13 cellular contexts compared by ENCODE assay signal in the genomic region with DNA sequence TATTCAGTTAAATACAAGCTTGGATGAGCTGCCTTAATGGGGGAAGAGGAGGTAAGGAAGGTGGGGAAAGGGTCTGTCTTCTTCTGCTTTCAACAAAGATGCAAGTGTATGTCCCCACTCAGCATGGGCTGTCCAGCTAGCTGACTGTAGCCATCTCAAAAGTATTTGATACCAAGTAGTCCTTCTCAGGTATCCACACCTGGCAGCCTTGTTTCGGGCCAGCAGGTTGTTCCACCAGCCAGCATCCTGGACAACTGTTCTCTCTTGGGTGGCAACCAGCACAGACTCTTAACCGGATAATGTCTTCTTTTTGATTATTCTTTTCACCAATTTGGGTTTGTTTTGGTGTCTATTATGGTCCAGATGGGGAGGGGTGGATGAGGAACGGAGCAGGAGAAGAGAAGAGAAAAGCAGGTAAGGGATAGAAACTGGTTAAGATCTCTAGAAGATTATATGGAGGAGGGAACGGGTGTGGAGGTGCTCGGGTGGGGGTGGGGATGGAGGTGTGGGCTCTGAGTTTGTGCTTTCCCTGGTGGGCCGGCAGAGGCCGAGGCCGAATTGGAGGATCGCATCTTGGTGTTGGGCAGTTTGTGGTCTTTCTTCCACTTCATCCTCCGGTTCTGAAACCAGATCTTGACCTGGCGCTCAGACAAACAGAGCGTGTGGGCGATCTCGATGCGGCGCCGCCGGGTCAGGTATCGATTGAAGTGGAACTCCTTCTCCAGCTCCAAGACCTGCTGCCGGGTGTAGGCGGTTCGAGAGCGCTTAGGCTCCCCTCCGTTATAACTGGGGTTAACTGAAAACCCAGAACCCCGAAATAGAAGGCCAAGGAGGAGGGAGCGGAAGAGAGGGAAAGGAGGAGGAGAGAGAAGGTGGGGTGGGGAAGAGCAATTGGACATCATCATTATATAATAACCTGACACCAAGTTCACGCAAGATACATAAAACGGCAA. TPM values are rescaled to one million over a fixed set of nuclear protein-coding genes. Genes with fewer than 3 reads are reported as not detected.
DNase-seq lines count a peak whose midpoint lies in the region; ATAC-seq and TF ChIP-seq lines count a peak whose summit lies in the region.
"Had no signal": no experiment of that assay in that cellular context is flagged by ENCODE, and none has a peak within 500 bp of the region (broad histone marks: within the 10 kb centered on the region; RNA-seq: fewer than 3 reads in every experiment).

No MANE protein-coding gene starts in this region.

- intact Hi-C loops in colonic mucosa (cut with DNase I), result no loop called here

- peak overlapping the region; percentile 17 for H3K4me3 Mint-ChIP-seq in T-helper 2 cell treated with Interferon-gamma antibody and Interleukin-4, amounts not matched to agents 5 μg/mL and 100 μg/mL, for 36 hours
- peak overlapping the region; percentile 25 for H3K4me3 Mint-ChIP-seq in memory B cell

- H3K4me1 ChIP-seq in colonic mucosa, result no peaks in the 10 kb centered on the region
- peaks cover 0 to 54% of the 10 kb centered on the region in 2 donors for H3K4me1 ChIP-seq in thoracic aorta (ENCODE audit: control insufficient read depth in 1 of 2, low read depth in 2 of 2)

- H3K27ac Mint-ChIP-seq in T-helper 2 cell treated with Interferon-gamma antibody and Interleukin-4, amounts not matched to agents 5 μg/mL and 100 μg/mL, for 36 hours, result no peak overlapping the region
- H3K27ac Mint-ChIP-seq in memory B cell, result no peak overlapping the region

- H3K27ac ChIP-seq in colonic mucosa (peak overlapping the region; percentile 81), thoracic aorta (peak overlapping the region; percentile 52 to 87)

- peaks cover 3% of the 10 kb centered on the region for H3K4me1 Mint-ChIP-seq in T-helper 2 cell treated with Interferon-gamma antibody and Interleukin-4, amounts not matched to agents 5 μg/mL and 100 μg/mL, for 36 hours (ENCODE audit: low read depth)
- H3K4me1 Mint-ChIP-seq in memory B cell, result no peaks in the 10 kb centered on the region

- no peaks in the 10 kb centered on the region for H3K27me3 ChIP-seq in colonic mucosa
- H3K27me3 ChIP-seq in thoracic aorta (replicated peaks; ENCODE audit: insufficient read depth), result no peaks in the 10 kb centered on the region

- H3K9ac ChIP-seq in colonic mucosa (ENCODE audit: low read depth in 2 of 2, low read length in 2 of 2), result peak overlapping the region; percentile 68 to 76

- peaks cover 2% of the 10 kb centered on the region for H3K36me3 Mint-ChIP-seq in T-helper 2 cell treated with Interferon-gamma antibody and Interleukin-4, amounts not matched to agents 5 μg/mL and 100 μg/mL, for 36 hours (ENCODE audit: low read depth)
- H3K36me3 Mint-ChIP-seq in memory B cell, result peaks cover 2% of the 10 kb centered on the region

- H3K27me3 Mint-ChIP-seq in T-helper 2 cell treated with Interferon-gamma antibody and Interleukin-4, amounts not matched to agents 5 μg/mL and 100 μg/mL, for 36 hours (ENCODE audit: low read depth), result peaks cover 54% of the 10 kb centered on the region
- H3K27me3 Mint-ChIP-seq in memory B cell, result peaks cover 16% of the 10 kb centered on the region

- TF ChIP-seq CTCF in colonic mucosa (IDR thresholded peaks at IDR 0.05) (no peak), thoracic aorta (IDR thresholded peaks at IDR 0.05) (no peak)

- H3K9me3 ChIP-seq in colonic mucosa (no peaks in the 10 kb centered on the region), thoracic aorta (no peaks in the 10 kb centered on the region)

- H3K36me3 ChIP-seq in colonic mucosa (no peaks in the 10 kb centered on the region), thoracic aorta (no peaks in the 10 kb centered on the region)

- no peak for DNase-seq in T-helper 2 cell treated with Interferon-gamma antibody and Interleukin-4, amounts not matched to agents 5 μg/mL and 100 μg/mL, for 36 hours (ENCODE audit: low spot score)
- DNase-seq in T-helper 2 cell, result no peak
- DNase-seq in colonic mucosa, result peak; percentile 47
- DNase-seq in memory B cell (ENCODE audit: low spot score in 2 of 2), result no peak
- DNase-seq in thoracic aorta (ENCODE audit: low spot score), result no peak
- no peak for DNase-seq in NCI-H2227 (lab: John Stamatoyannopoulos, UW; ENCODE audit: unreplicated experiment)
- no peak for DNase-seq in NCI-H2107 treated with DMSO at 0.1 percent for 48 hours (lab: John Stamatoyannopoulos, UW; ENCODE audit: unreplicated experiment)
- DNase-seq: activated naive CD4-positive, alpha-beta T cell treated with anti-CD3 and anti-CD28 coated beads, Interleukin-2, amount 50 U/mL, for 16 hours; stimulated activated CD4-positive, alpha-beta T cell treated with anti-CD3 and anti-CD28 coated beads, Interleukin-12 subunit alpha, Interleukin-12 subunit beta, amount 100 ng/mL, for 4 hours; stimulated activated naive CD8-positive, alpha-beta T cell treated with anti-CD3 and anti-CD28 coated beads, Interleukin-15, amount 100 ng/mL, for 72 hours had no signal

- no peaks in the 10 kb centered on the region for H3K9me3 Mint-ChIP-seq in T-helper 2 cell treated with Interferon-gamma antibody and Interleukin-4, amounts not matched to agents 5 μg/mL and 100 μg/mL, for 36 hours
- peaks cover 2% of the 10 kb centered on the region for H3K9me3 Mint-ChIP-seq in memory B cell
- H3K9me3 Mint-ChIP-seq: stimulated activated naive CD8-positive, alpha-beta T cell treated with anti-CD3 and anti-CD28 coated beads, Interleukin-15, amount 100 ng/mL, for 72 hours had no signal

- H3K4me3 ChIP-seq in colonic mucosa (peak overlapping the region; percentile 60), thoracic aorta (peak overlapping the region; percentile 77)

- ATAC-seq in memory B cell (ENCODE audit: low read depth), result no peak
- no peak for ATAC-seq in thoracic aorta (ENCODE audit: insufficient number of reproducible peaks, low FRiP score, low read depth)
- ATAC-seq in HG03135 (IDR thresholded peaks at IDR 0.05; ENCODE audit: unreplicated experiment), result no peak
- ATAC-seq: activated CD4-positive, CD25-positive, alpha-beta regulatory T cell treated with anti-CD3 and anti-CD28 coated beads, Interleukin-2, amount 50 U/mL, for 24 hours had no signal

RNA-seq across cellular contexts. Expression of a gene that starts 1.5 kb away (rescaled TPM):
- 1 to 10 TPM; 3.3 to 4.5 TPM for total RNA-seq in colonic mucosa
- 1 to 10 TPM; 3.7 to 6.1 TPM for total RNA-seq in thoracic aorta

RNA-seq across cellular contexts. Expression of a gene that starts 14.4 kb away (rescaled TPM):
- 10 to 100 TPM in 1 of 2 donors, 1 to 10 TPM in 1; 9.6 to 18.7 TPM for total RNA-seq in colonic mucosa
- total RNA-seq in thoracic aorta, result 1 to 10 TPM in 1 of 2 donors, under 1 TPM in 1; 0.35 to 1.2 TPM

RNA-seq across cellular contexts. Expression of a gene that starts 18.5 kb away (rescaled TPM):
- total RNA-seq in colonic mucosa (10 to 100 TPM; 10.9 to 29.6 TPM), thoracic aorta (not detected)
- total RNA-seq: A172 had no signal

RNA-seq across cellular contexts. Expression of a gene that starts 23.3 kb away (rescaled TPM):
- total RNA-seq in colonic mucosa, result 10 to 100 TPM; 13.3 to 14.1 TPM
- 10 to 100 TPM in 1 of 2 donors, 1 to 10 TPM in 1; 6.5 to 29.3 TPM for total RNA-seq in thoracic aorta

RNA-seq across cellular contexts. Expression of a gene that starts 26.6 kb away (rescaled TPM):
- total RNA-seq in colonic mucosa (1 to 10 TPM; 1.8 to 2.4 TPM), thoracic aorta (1 to 10 TPM; 3.4 to 4.6 TPM)
- total RNA-seq: A172 had no signal

Comparison
In these comparisons a context has a peak if more than half of its experiments do, and no peak if none do; other contexts are left out.
1. RNA of a gene that starts 14.4 kb away (total RNA-seq): 9.6 to 18.7 TPM in colonic mucosa; 0.35 to 1.2 TPM in thoracic aorta; every median in the first group is over 4 times any median in the second.
2. RNA of a gene that starts 18.5 kb away (total RNA-seq): 10.9 to 29.6 TPM in colonic mucosa; not detected in thoracic aorta; every median in the first group is over 4 times any median in the second.